Comparison of ENCODE assay signal across 25 cellular contexts in genomic region chr1:198107041-198107440, GRCh38. TPM values are rescaled to one million over a fixed set of nuclear protein-coding genes. Genes with fewer than 3 reads are reported as not detected.
DNase-seq lines count a peak whose midpoint lies in the region; ATAC-seq, FAIRE-seq and TF ChIP-seq lines count a peak whose summit lies in the region.
"Had no signal": no experiment of that assay in that cellular context is flagged by ENCODE, and none has a peak within 500 bp of the region (broad histone marks: within the 10 kb centered on the region; RNA-seq: fewer than 3 reads in every experiment).

No MANE protein-coding gene starts in this region.

- no peaks in the 10 kb centered on the region for H3K27me3 Mint-ChIP-seq in chondrocyte (ENCODE audit: low read depth)
- H3K27me3 Mint-ChIP-seq: activated T-helper 17 cell treated with anti-CD3 and anti-CD28 coated beads, Interleukin-2, amount 50 U/mL, for 72 hours; effector memory CD8-positive, alpha-beta T cell had no signal

- no peak for TF ChIP-seq EP300 in A549 (IDR thresholded peaks at IDR 0.05)

- TF ChIP-seq POLR2A in A549 (IDR thresholded peaks at IDR 0.05; ENCODE audit: low read length): no peak

- peak; percentile 28 for FAIRE-seq in A549 (lab: Jason Lieb, UNC)
- FAIRE-seq: H1 had no signal

- H3K27ac Mint-ChIP-seq in chondrocyte (ENCODE audit: unreplicated experiment): no peak overlapping the region
- H3K27ac Mint-ChIP-seq: activated T-helper 17 cell treated with anti-CD3 and anti-CD28 coated beads, Interleukin-2, amount 50 U/mL, for 72 hours; CD14-positive monocyte; effector memory CD8-positive, alpha-beta T cell had no signal

- H3K4me1 ChIP-seq in A549 (no peaks in the 10 kb centered on the region), foreskin keratinocyte (no peaks in the 10 kb centered on the region)
- H3K4me1 ChIP-seq: gastroesophageal sphincter, transverse colon had no signal

- H3K27ac ChIP-seq in A549: no peak overlapping the region
- no peak overlapping the region for H3K27ac ChIP-seq in foreskin keratinocyte
- H3K27ac ChIP-seq: gastroesophageal sphincter, HL-60, right atrium auricular region, SK-N-MC, transverse colon had no signal

- peak in 1 of 2 experiments; percentile 50 for DNase-seq in A549 (ENCODE audit: low read depth in 1 of 2, low spot score in 1 of 2)
- DNase-seq in HS-5 (ENCODE audit: low read depth): peak; percentile 89
- peak; percentile 94 for DNase-seq in amniotic epithelial cell (ENCODE audit: low read depth)
- peak; percentile 67 to 79 for DNase-seq in foreskin keratinocyte
- no peak for DNase-seq in chondrocyte (ENCODE audit: low spot score)
- no peak for DNase-seq in foreskin melanocyte
- no peak for DNase-seq in NK-92 treated with Interleukin-12 subunit alpha and Interleukin-12 subunit beta, amount 100 ng/mL, for 24 hours (lab: John Stamatoyannopoulos, UW)
- DNase-seq: activated CD4-positive, alpha-beta T cell treated with anti-CD3 and anti-CD28 coated beads for 1 hour; effector memory CD8-positive, alpha-beta T cell; KG1; left ventricle myocardium superior; NCI-H1092 treated with DMSO at 0.1 percent for 48 hours; NCI-H748 treated with DMSO at 0.1 percent for 48 hours; OCI-M1; stimulated activated naive CD4-positive, alpha-beta T cell; T-helper 9 cell; transverse colon had no signal

- POLR2A ChIA-PET in A549 (lab: Yijun Ruan, JAX): no interaction called here

- ATAC-seq in A549: peak; percentile 43 to 68; a peak in 4 of 6 replicates
- ATAC-seq in foreskin keratinocyte: peak; percentile 89
- no peak for ATAC-seq in GM21423 (IDR thresholded peaks at IDR 0.05; ENCODE audit: unreplicated experiment)
- ATAC-seq: activated T-helper 17 cell treated with anti-CD3 and anti-CD28 coated beads, Interleukin-2, amount 50 U/mL, for 72 hours; effector memory CD8-positive, alpha-beta T cell; gastroesophageal sphincter; left ventricle myocardium superior had no signal

- no peaks in the 10 kb centered on the region for H3K9me3 ChIP-seq in A549
- H3K9me3 ChIP-seq: gastroesophageal sphincter, right atrium auricular region, transverse colon had no signal

- H3K4me2 ChIP-seq in A549: no peak overlapping the region

- CTCF ChIA-PET in A549 (lab: Yijun Ruan, JAX): no interaction called here

- H3K4me1 Mint-ChIP-seq in chondrocyte (ENCODE audit: low read depth): peaks cover 15% of the 10 kb centered on the region
- H3K4me1 Mint-ChIP-seq: CD14-positive monocyte had no signal

- no peaks in the 10 kb centered on the region for H3K36me3 Mint-ChIP-seq in chondrocyte (ENCODE audit: low read depth)
- H3K36me3 Mint-ChIP-seq: CD14-positive monocyte had no signal

- no peak overlapping the region for H3K4me3 Mint-ChIP-seq in chondrocyte (ENCODE audit: unreplicated experiment)
- H3K4me3 Mint-ChIP-seq: activated T-helper 17 cell treated with anti-CD3 and anti-CD28 coated beads, Interleukin-2, amount 50 U/mL, for 72 hours; CD14-positive monocyte; effector memory CD8-positive, alpha-beta T cell had no signal

- H3K9me3 Mint-ChIP-seq in chondrocyte (ENCODE audit: low read depth): no peaks in the 10 kb centered on the region
- H3K9me3 Mint-ChIP-seq: activated T-helper 17 cell treated with anti-CD3 and anti-CD28 coated beads, Interleukin-2, amount 50 U/mL, for 72 hours; effector memory CD8-positive, alpha-beta T cell had no signal

- TF ChIP-seq RAD21 in A549 (conservative IDR thresholded peaks at IDR 0.05 in 1 of 2, IDR thresholded peaks at IDR 0.05 in 1 of 2): no peak

- no peaks in the 10 kb centered on the region for H3K27me3 ChIP-seq in foreskin keratinocyte
- H3K27me3 ChIP-seq: gastroesophageal sphincter, right atrium auricular region, transverse colon had no signal

- TF ChIP-seq CTCF in A549 (IDR thresholded peaks at IDR 0.05) (no peak), foreskin keratinocyte (conservative IDR thresholded peaks at IDR 0.05) (no peak), chondrocyte (IDR thresholded peaks at IDR 0.05) (no peak)

- H3K4me3 ChIP-seq in A549: no peak overlapping the region
- H3K4me3 ChIP-seq: gastroesophageal sphincter, right atrium auricular region, SK-N-MC, transverse colon had no signal

- WGBS in A549 (ENCODE audit: missing lambda C conversion rate): 80% methylated on average over 2 of the region's 2 CpGs

TF ChIP-seq in A549, 52 proteins besides CTCF, POLR2A, EP300 and RAD21:
- TF ChIP-seq HOXB13 (CRISPR knock-in tag; IDR thresholded peaks at IDR 0.05; ENCODE audit: low read depth): no peak
- no peak for TF ChIP-seq REST (IDR thresholded peaks at IDR 0.05)
- no peak for TF ChIP-seq NFE2L2 (conservative IDR thresholded peaks at IDR 0.05; ENCODE audit: low read length)
- TF ChIP-seq TFCP2L1 (CRISPR knock-in tag; IDR thresholded peaks at IDR 0.05): no peak
- no peak for TF ChIP-seq MAZ (IDR thresholded peaks at IDR 0.05; ENCODE audit: borderline replicate concordance, low read depth, low read length)
- no peak for TF ChIP-seq SREBF2 (IDR thresholded peaks at IDR 0.05)
- TF ChIP-seq HDAC2 (IDR thresholded peaks at IDR 0.05): no peak
- TF ChIP-seq NPAS2 (CRISPR knock-in tag; IDR thresholded peaks at IDR 0.05; ENCODE audit: borderline replicate concordance): no peak
- TF ChIP-seq MAFK (IDR thresholded peaks at IDR 0.05; ENCODE audit: partially characterized antibody): no peak
- TF ChIP-seq, protein P1, sequence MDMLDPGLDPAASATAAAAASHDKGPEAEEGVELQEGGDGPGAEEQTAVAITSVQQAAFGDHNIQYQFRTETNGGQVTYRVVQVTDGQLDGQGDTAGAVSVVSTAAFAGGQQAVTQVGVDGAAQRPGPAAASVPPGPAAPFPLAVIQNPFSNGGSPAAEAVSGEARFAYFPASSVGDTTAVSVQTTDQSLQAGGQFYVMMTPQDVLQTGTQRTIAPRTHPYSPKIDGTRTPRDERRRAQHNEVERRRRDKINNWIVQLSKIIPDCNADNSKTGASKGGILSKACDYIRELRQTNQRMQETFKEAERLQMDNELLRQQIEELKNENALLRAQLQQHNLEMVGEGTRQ (IDR thresholded peaks at IDR 0.05): no peak

RNA-seq across cellular contexts. Expression of gene NEK7, which starts 49.8 kb away (rescaled TPM):
- 62.9 and 66.9 TPM in 2 replicates for polyA plus RNA-seq in A549 (2011; rRNA removed)
- 10.6 and 12.6 TPM in 2 replicates for polyA plus RNA-seq in A549 (2012; cell fraction: cytosol; rRNA removed)
- polyA plus RNA-seq in A549 (2012; cell fraction: nucleus; rRNA removed): 5.6 and 6.7 TPM in 2 replicates
- polyA plus RNA-seq in A549 (2017; fragmentation: RNase III; extraction: RNeasy Plus Mini Kit Qiagen cat#74134 plus additional on column Dnase treatment): 13.1 to 16.0 TPM (median 15.9 TPM) in 3 replicates
- 28.0 and 34.1 TPM in 2 replicates for polyA minus RNA-seq in A549 (2011; rRNA and poly(A)+ RNA removed)
- total RNA-seq in foreskin keratinocyte: 30.0 and 33.2 TPM in 2 replicates
- 6.9 and 9.2 TPM in 2 replicates for polyA plus RNA-seq in foreskin keratinocyte
- 58.3 to 73.0 TPM (median 62.7 TPM) in 3 replicates for total RNA-seq in chondrocyte

Comparison
In these comparisons a context has a peak if more than half of its experiments do, and no peak if none do; other contexts are left out.
1. DNase-seq: peak in HS-5 (single experiment), amniotic epithelial cell (single experiment) and foreskin keratinocyte (2 of 2); none in chondrocyte (single experiment), foreskin melanocyte (single experiment) and NK-92 treated with Interleukin-12 subunit alpha and Interleukin-12 subunit beta, amount 100 ng/mL, for 24 hours (single experiment).